8 cellular contexts compared by ENCODE assay signal in genomic region chr19:50333737-50334617, GRCh38. TPM values are rescaled to one million over a fixed set of nuclear protein-coding genes. Genes with fewer than 3 reads are reported as not detected.
DNase-seq lines count a peak whose midpoint lies in the region; ATAC-seq and TF ChIP-seq lines count a peak whose summit lies in the region.

No MANE protein-coding gene starts in this region.

- H3K27me3 ChIP-seq in CD4-positive, alpha-beta T cell (ENCODE audit: control insufficient read depth, insufficient read depth, low read length): peaks cover 36% of the 10 kb centered on the region
- peaks cover 0 to 63% (median 30%) of the 10 kb centered on the region in 7 donors for H3K27me3 ChIP-seq in spleen (replicated peaks in 1 of 7)

- H3K27me3 Mint-ChIP-seq in CD4-positive, alpha-beta T cell: peaks cover 53% of the 10 kb centered on the region

- peaks cover 52% of the 10 kb centered on the region for H3K4me1 Mint-ChIP-seq in CD4-positive, alpha-beta T cell (ENCODE audit: low read depth)

- peaks cover 0 to 91% (median 55%) of the 10 kb centered on the region in 6 donors for H3K4me1 ChIP-seq in spleen

- H3K27ac ChIP-seq in CD4-positive, alpha-beta T cell (ENCODE audit: low read depth, low read length): peak overlapping the region; percentile 6
- H3K27ac ChIP-seq in spleen: peak overlapping the region in 7 of 8 donors; percentile 52 to 87 (median 77)

- peak in 9 of 10 experiments; percentile 67 to 87 (median 78) for DNase-seq in CD4-positive, alpha-beta T cell
- DNase-seq in T-helper 2 cell (peak in 4 of 5 experiments; percentile 68 to 79 (median 76)), astrocyte of the cerebellum (ENCODE audit: low read depth) (peak; percentile 9), spleen (peak; percentile 92)

- H3K36me3 Mint-ChIP-seq in CD4-positive, alpha-beta T cell (ENCODE audit: low read depth): peaks cover 6% of the 10 kb centered on the region

- CTCF ChIA-PET in CD4-positive, alpha-beta T cell (lab: Charles Lee): interaction anchor here (1.0 to 1.2 kb wide), 3 partner anchors 23 to 309 kb away, joined by 3 to 4 read pairs (median 3); partner anchors contain the start of genes VRK3 and ZNF473

- H3K4me3 Mint-ChIP-seq in CD4-positive, alpha-beta T cell: peak overlapping the region; percentile 93

- peak; percentile 8 for ATAC-seq in CD4-positive, alpha-beta T cell (ENCODE audit: poor library complexity)
- peak; percentile 42 for ATAC-seq in GM19324 (IDR thresholded peaks at IDR 0.05; ENCODE audit: low FRiP score, unreplicated experiment)
- peak; percentile 17 for ATAC-seq in HG03571 (IDR thresholded peaks at IDR 0.05; ENCODE audit: unreplicated experiment)
- no peak for ATAC-seq in GM18519 (IDR thresholded peaks at IDR 0.05; ENCODE audit: low FRiP score, unreplicated experiment)

- H3K4me3 ChIP-seq in astrocyte of the cerebellum (ENCODE audit: low read depth, low read length) (peak overlapping the region; percentile 41), iPS-18c (ENCODE audit: insufficient read depth, low read depth, low read length) (peak overlapping the region; percentile 84), spleen (peak overlapping the region; percentile 22 to 75 (median 34))

- H3K9me3 ChIP-seq in CD4-positive, alpha-beta T cell (ENCODE audit: control insufficient read depth, low read length): peaks cover 6% of the 10 kb centered on the region
- no peaks in the 10 kb centered on the region for H3K9me3 ChIP-seq in iPS-18c (ENCODE audit: control insufficient read depth, insufficient read depth, low read length)
- H3K9me3 ChIP-seq in spleen: peaks cover 0 to 18% (median 0%) of the 10 kb centered on the region in 8 donors

- peak; percentile 9 for TF ChIP-seq CTCF in CD4-positive, alpha-beta T cell (IDR thresholded peaks at IDR 0.05)
- TF ChIP-seq CTCF in astrocyte of the cerebellum (IDR thresholded peaks at IDR 0.05; ENCODE audit: low read depth, low read length, missing control alignments) (no peak), spleen (IDR thresholded peaks at IDR 0.05 in 8 of 11, conservative IDR thresholded peaks at IDR 0.05 in 3 of 11) (no peak)

- 13 to 16% (median 14%) methylated on average over 47 to 54 of the region's 54 CpGs for WGBS in spleen, 5 donors

- peaks cover 0 to 47% (median 2%) of the 10 kb centered on the region in 6 donors for H3K36me3 ChIP-seq in spleen

- no peaks in the 10 kb centered on the region for H3K9me3 Mint-ChIP-seq in CD4-positive, alpha-beta T cell

- intact Hi-C loops in CD4-positive, alpha-beta T cell (cut with DNase I, micrococcal nuclease): loop anchor here in 1 of 2 experiments (1.0 to 10.0 kb wide), 3 partner anchors 23 to 391 kb away; partner anchors contain the start of genes CLEC11A and JOSD2
- intact Hi-C loops in spleen (cut with DNase I; ENCODE audit: low total_unique reads): no loop called here

- POLR2A ChIA-PET in CD4-positive, alpha-beta T cell (lab: Charles Lee): interaction anchor here (0.7 to 3.8 kb wide), 6 partner anchors 13 to 471 kb away, joined by 3 to 38 read pairs (median 4); partner anchors contain the start of genes JOSD2 and POLD1

- in situ Hi-C loops in astrocyte of the cerebellum (cut with HindIII; ENCODE audit: low sequenced_read_pairs): no loop called here

- TF ChIP-seq POLR2A in spleen (IDR thresholded peaks at IDR 0.05): no peak

- peak overlapping the region; percentile 83 for H3K27ac Mint-ChIP-seq in CD4-positive, alpha-beta T cell

RNA-seq across cellular contexts. Expression of gene KCNC3, which starts 4.8 kb away (rescaled TPM):
- 1 to 10 TPM; 1.6 to 2.0 TPM for total RNA-seq in CD4-positive, alpha-beta T cell
- 10 to 100 TPM in 2 of 7 donors, 1 to 10 TPM in 5; 2.6 to 20.8 (median 7.1) TPM for total RNA-seq in spleen
- 1 to 10 TPM in 1 of 3 donors, under 1 TPM in 2; 0.72 to 2.6 (median 0.74) TPM for polyA plus RNA-seq in spleen

RNA-seq across cellular contexts. Expression of gene NAPSA, which starts 31.5 kb away (rescaled TPM):
- under 1 TPM; 0.61 to 0.91 TPM for total RNA-seq in CD4-positive, alpha-beta T cell
- 1 to 10 TPM; 1.5 to 3.4 (median 2.3) TPM for total RNA-seq in spleen
- polyA plus RNA-seq in spleen: 1 to 10 TPM; 4.5 to 6.4 (median 5.0) TPM

RNA-seq across cellular contexts. Expression of gene NR1H2, which starts 42.3 kb away (rescaled TPM):
- 100 to 1,000 TPM; 261 to 265 TPM for total RNA-seq in CD4-positive, alpha-beta T cell
- total RNA-seq in spleen: 10 to 100 TPM; 59.9 to 96.0 (median 84.8) TPM
- polyA plus RNA-seq in spleen: 10 to 100 TPM; 53.1 to 75.5 (median 55.8) TPM

RNA-seq across cellular contexts. Expression of gene POLD1, which starts 50.2 kb away (rescaled TPM):
- 10 to 100 TPM; 22.1 to 24.2 TPM for total RNA-seq in CD4-positive, alpha-beta T cell
- total RNA-seq in spleen: 10 to 100 TPM; 26.5 to 39.9 (median 28.2) TPM
- 10 to 100 TPM; 50.9 to 66.6 (median 66.5) TPM for polyA plus RNA-seq in spleen

Comparison
In these comparisons a context has a peak if more than half of its experiments do, and no peak if none do; other contexts are left out.
1. DNase-seq: peak in every context shown above with its lines; median percentile 92 in spleen; 78 in CD4-positive, alpha-beta T cell; 76 in T-helper 2 cell; 9 in astrocyte of the cerebellum.
2. H3K4me3 ChIP-seq: peak in every context shown above with its lines; median percentile 84 in iPS-18c; 41 in astrocyte of the cerebellum; 34 in spleen.